In the genomic region with DNA sequence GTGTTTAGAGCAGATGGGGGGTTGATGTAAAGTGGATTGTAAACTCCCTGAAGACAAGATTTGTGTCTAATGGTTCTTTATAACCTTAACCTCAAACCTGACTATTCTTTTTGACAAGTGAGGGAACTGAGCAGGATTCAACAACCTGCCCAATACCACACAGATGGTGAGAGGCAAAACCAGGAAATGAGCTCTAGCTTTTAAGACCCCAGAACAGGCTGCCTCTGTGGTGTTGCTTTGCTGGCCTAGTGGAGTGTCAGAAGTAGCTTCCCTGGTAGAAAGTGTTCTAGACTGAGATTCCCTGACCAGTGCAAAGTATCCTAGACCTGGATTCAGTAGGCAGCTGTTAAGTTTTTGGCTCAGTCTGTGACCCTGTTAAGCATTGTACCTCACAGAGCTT, we compare ENCODE assay signal across 1 cellular context.
TF ChIP-seq lines count a peak whose summit lies in the region.

No MANE protein-coding gene starts in this region.

TF ChIP-seq in WTC11, 78 proteins besides CTCF, POLR2A, EP300 and RAD21 (continued from another document):
- peak; percentile 68 for TF ChIP-seq PRDM15 (CRISPR knock-in tag; IDR thresholded peaks at IDR 0.05)
